Comparison of ENCODE assay signal across 14 cellular contexts in genomic region chr7:114502454-114503254, GRCh38.
A peak's percentile ranks its signal among the peaks of the same experiment; 100 is the strongest.
DNase-seq lines count a peak whose midpoint lies in the region; ATAC-seq and TF ChIP-seq lines count a peak whose summit lies in the region.
"Had no signal": no experiment of that assay in that cellular context is flagged by ENCODE, and none has a peak within 500 bp of the region (broad histone marks: within the 10 kb centered on the region; RNA-seq: fewer than 3 reads in every experiment).

No MANE protein-coding gene starts in this region.

- intact Hi-C loops in right lobe of liver (cut with DNase I): no loop called here

- TF ChIP-seq POLR2A in right lobe of liver (IDR thresholded peaks at IDR 0.05): no peak

- H3K27me3 ChIP-seq in brain microvascular endothelial cell (replicated peaks) (no peaks in the 10 kb centered on the region), right lobe of liver (no peaks in the 10 kb centered on the region), SK-N-SH (ENCODE audit: insufficient read depth) (no peaks in the 10 kb centered on the region)
- H3K27me3 ChIP-seq: testis had no signal

- in situ Hi-C loops in brain microvascular endothelial cell (cut with HindIII; ENCODE audit: low pct_ligation_motif_present, low sequenced_read_pairs): no loop called here

- DNase-seq in DMS53 (lab: John Stamatoyannopoulos, UW) (peak; percentile 72), NCI-H146 (lab: John Stamatoyannopoulos, UW) (peak; percentile 49), brain microvascular endothelial cell (peak; percentile 66), right lobe of liver (no peak), C1 segment of cervical spinal cord (lab: John Stamatoyannopoulos, UW) (no peak), HPDE6-E6E7 (ENCODE audit: extremely low spot score) (no peak), SK-N-SH (no peak)
- DNase-seq in activated naive CD4-positive, alpha-beta T cell treated with anti-CD3 and anti-CD28 coated beads, Interleukin-2, amount 50 U/mL, for 72 hours (ENCODE audit: low spot score in 2 of 2): no peak
- DNase-seq: activated T-cell treated with anti-CD3 and anti-CD28 coated beads, Interleukin-2, amount 50 U/mL, for 1 hour; CD4-positive, alpha-beta T cell; mammary epithelial cell; testis had no signal

- H3K27ac ChIP-seq in brain microvascular endothelial cell (peak overlapping the region; percentile 6), right lobe of liver (no peak overlapping the region), SK-N-SH (ENCODE audit: low read depth in 2 of 2, low read length in 1 of 2) (no peak overlapping the region)
- H3K27ac ChIP-seq: parathyroid adenoma, testis had no signal

- TF ChIP-seq RAD21 in SK-N-SH (IDR thresholded peaks at IDR 0.05; ENCODE audit: low read length): no peak

- 22% methylated on average over 5 of the region's 5 CpGs for WGBS in right lobe of liver (ENCODE audit: insufficient coverage, low coverage, low lambda C conversion rate, missing lambda C conversion rate)
- 1% methylated on average over 5 of the region's 5 CpGs for WGBS in SK-N-SH (ENCODE audit: low lambda C conversion rate)

- H3K36me3 Mint-ChIP-seq in activated naive CD4-positive, alpha-beta T cell treated with anti-CD3 and anti-CD28 coated beads, Interleukin-2, amount 50 U/mL, for 72 hours: no peaks in the 10 kb centered on the region

- no peak overlapping the region for H3K9ac ChIP-seq in SK-N-SH
- H3K9ac ChIP-seq: parathyroid adenoma had no signal

- H3K4me1 ChIP-seq in right lobe of liver: peaks cover 0 to 10% (median 0%) of the 10 kb centered on the region in 4 donors
- H3K4me1 ChIP-seq in SK-N-SH (ENCODE audit: control insufficient read depth in 1 of 2, insufficient read depth in 2 of 2, low read depth in 1 of 2, low read length in 1 of 2): no peaks in the 10 kb centered on the region; a peak in 1 of 4 replicates
- H3K4me1 ChIP-seq: parathyroid adenoma, testis had no signal

- H3K27ac Mint-ChIP-seq in activated naive CD4-positive, alpha-beta T cell treated with anti-CD3 and anti-CD28 coated beads, Interleukin-2, amount 50 U/mL, for 72 hours: no peak overlapping the region
- H3K27ac Mint-ChIP-seq: CD4-positive, alpha-beta T cell had no signal

- TF ChIP-seq CTCF in brain microvascular endothelial cell (IDR thresholded peaks at IDR 0.05; ENCODE audit: low read depth, low read length, missing control alignments) (no peak), right lobe of liver (IDR thresholded peaks at IDR 0.05) (no peak), SK-N-SH (IDR thresholded peaks at IDR 0.05) (no peak)

- no peak overlapping the region for H3K4me3 ChIP-seq in brain microvascular endothelial cell (ENCODE audit: low read depth, low read length)
- H3K4me3 ChIP-seq in right lobe of liver: peak overlapping the region in 1 of 3 donors; percentile 13
- H3K4me3 ChIP-seq in SK-N-SH (ENCODE audit: low read depth in 2 of 2, low read length in 1 of 2): no peak overlapping the region
- H3K4me3 ChIP-seq: testis had no signal

- POLR2A ChIA-PET in SK-N-SH (lab: Yijun Ruan, JAX): no interaction called here

- no peaks in the 10 kb centered on the region for H4K20me1 ChIP-seq in SK-N-SH (ENCODE audit: insufficient read depth)

- CTCF ChIA-PET in SK-N-SH (lab: Yijun Ruan, JAX): no interaction called here

- H3K79me2 ChIP-seq in SK-N-SH (ENCODE audit: insufficient read depth): no peaks in the 10 kb centered on the region
- H3K79me2 ChIP-seq: parathyroid adenoma had no signal

- no peaks in the 10 kb centered on the region for H3K9me3 Mint-ChIP-seq in activated naive CD4-positive, alpha-beta T cell treated with anti-CD3 and anti-CD28 coated beads, Interleukin-2, amount 50 U/mL, for 72 hours
- H3K9me3 Mint-ChIP-seq: CD4-positive, alpha-beta T cell; central memory CD8-positive, alpha-beta T cell had no signal

- H3K9me3 ChIP-seq in right lobe of liver (no peaks in the 10 kb centered on the region), SK-N-SH (no peaks in the 10 kb centered on the region)
- H3K9me3 ChIP-seq: testis had no signal

- ATAC-seq in right lobe of liver: peak; percentile 84 to 98 (median 88)
- ATAC-seq in activated naive CD4-positive, alpha-beta T cell treated with anti-CD3 and anti-CD28 coated beads, Interleukin-2, amount 50 U/mL, for 72 hours: no peak

- 0 out of 2 replicates have a peak, but pooled peaks cover 4% of the 10 kb centered on the region for H3K9me2 ChIP-seq in SK-N-SH

- no peaks in the 10 kb centered on the region for H3F3A ChIP-seq in SK-N-SH (replicated peaks; ENCODE audit: insufficient read depth)

- no peak for TF ChIP-seq EP300 in SK-N-SH (IDR thresholded peaks at IDR 0.05; ENCODE audit: borderline replicate concordance in 1 of 2, low read depth in 1 of 2, low read length in 1 of 2)

- no peak overlapping the region for H3K4me2 ChIP-seq in SK-N-SH

- H2AFZ ChIP-seq in SK-N-SH (ENCODE audit: low read depth): no peak overlapping the region
- H2AFZ ChIP-seq: parathyroid adenoma had no signal

- H3K36me3 ChIP-seq in brain microvascular endothelial cell (replicated peaks) (no peaks in the 10 kb centered on the region), right lobe of liver (no peaks in the 10 kb centered on the region), SK-N-SH (replicated peaks in 1 of 2; ENCODE audit: control insufficient read depth in 1 of 2, insufficient read depth in 2 of 2, low read length in 1 of 2) (no peaks in the 10 kb centered on the region)

TF ChIP-seq in SK-N-SH, 30 proteins besides CTCF, POLR2A, EP300 and RAD21:
- TF ChIP-seq SMC3 (IDR thresholded peaks at IDR 0.05; ENCODE audit: low read depth, low read length) (no peak), MXI1 (IDR thresholded peaks at IDR 0.05; ENCODE audit: low read depth, low read length) (no peak), RCOR1 (IDR thresholded peaks at IDR 0.05; ENCODE audit: low read length) (no peak), FOXJ3 (CRISPR knock-in tag; IDR thresholded peaks at IDR 0.05) (no peak), FOXM1 (IDR thresholded peaks at IDR 0.05; ENCODE audit: low read depth) (no peak), POLR2AphosphoS5 (IDR thresholded peaks at IDR 0.05; ENCODE audit: low read depth, low read length) (no peak), PBX3 (IDR thresholded peaks at IDR 0.05) (no peak)
- TF ChIP-seq, protein P1, sequence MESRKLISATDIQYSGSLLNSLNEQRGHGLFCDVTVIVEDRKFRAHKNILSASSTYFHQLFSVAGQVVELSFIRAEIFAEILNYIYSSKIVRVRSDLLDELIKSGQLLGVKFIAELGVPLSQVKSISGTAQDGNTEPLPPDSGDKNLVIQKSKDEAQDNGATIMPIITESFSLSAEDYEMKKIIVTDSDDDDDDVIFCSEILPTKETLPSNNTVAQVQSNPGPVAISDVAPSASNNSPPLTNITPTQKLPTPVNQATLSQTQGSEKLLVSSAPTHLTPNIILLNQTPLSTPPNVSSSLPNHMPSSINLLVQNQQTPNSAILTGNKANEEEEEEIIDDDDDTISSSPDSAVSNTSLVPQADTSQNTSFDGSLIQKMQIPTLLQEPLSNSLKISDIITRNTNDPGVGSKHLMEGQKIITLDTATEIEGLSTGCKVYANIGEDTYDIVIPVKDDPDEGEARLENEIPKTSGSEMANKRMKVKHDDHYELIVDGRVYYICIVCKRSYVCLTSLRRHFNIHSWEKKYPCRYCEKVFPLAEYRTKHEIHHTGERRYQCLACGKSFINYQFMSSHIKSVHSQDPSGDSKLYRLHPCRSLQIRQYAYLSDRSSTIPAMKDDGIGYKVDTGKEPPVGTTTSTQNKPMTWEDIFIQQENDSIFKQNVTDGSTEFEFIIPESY (IDR thresholded peaks at IDR 0.05; ENCODE audit: borderline replicate concordance, low read depth): no peak
TF ChIP-seq in SK-N-SH: peak in this region for 0.

Comparison
In these comparisons a context has a peak if more than half of its experiments do, and no peak if none do; other contexts are left out.
1. DNase-seq: peak in DMS53 (single experiment), NCI-H146 (single experiment) and brain microvascular endothelial cell (single experiment); none in right lobe of liver (0 of 3), C1 segment of cervical spinal cord (0 of 14), HPDE6-E6E7 (single experiment), activated naive CD4-positive, alpha-beta T cell treated with anti-CD3 and anti-CD28 coated beads, Interleukin-2, amount 50 U/mL, for 72 hours (0 of 2) and SK-N-SH (single experiment).
2. ATAC-seq: peak in right lobe of liver (4 of 4); none in activated naive CD4-positive, alpha-beta T cell treated with anti-CD3 and anti-CD28 coated beads, Interleukin-2, amount 50 U/mL, for 72 hours (0 of 2).